1 cellular context compared by ENCODE assay signal in the genomic region with DNA sequence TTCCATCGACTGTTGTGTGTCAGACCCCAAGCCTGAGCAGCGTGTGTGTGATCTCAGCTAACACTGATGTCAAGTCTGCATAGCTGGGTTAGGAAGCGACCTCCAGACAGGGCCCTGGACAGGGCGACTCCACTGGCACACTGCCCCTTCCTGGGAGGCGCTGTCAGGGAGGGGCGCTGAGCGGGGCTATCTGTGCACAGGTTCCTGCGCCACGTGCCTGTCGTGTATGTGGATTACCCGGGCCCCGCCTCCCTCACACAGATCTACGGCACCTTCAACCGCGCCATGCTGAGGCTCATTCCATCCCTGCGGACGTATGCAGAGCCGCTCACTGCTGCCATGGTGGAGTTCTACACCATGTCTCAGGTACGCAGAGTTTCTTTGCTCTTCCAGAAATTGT.
TF ChIP-seq lines count a peak whose summit lies in the region.

No MANE protein-coding gene starts in this region.

TF ChIP-seq in WTC11, 78 proteins besides CTCF, POLR2A, EP300 and RAD21 (continued from another document):
- TF ChIP-seq, protein P1, sequence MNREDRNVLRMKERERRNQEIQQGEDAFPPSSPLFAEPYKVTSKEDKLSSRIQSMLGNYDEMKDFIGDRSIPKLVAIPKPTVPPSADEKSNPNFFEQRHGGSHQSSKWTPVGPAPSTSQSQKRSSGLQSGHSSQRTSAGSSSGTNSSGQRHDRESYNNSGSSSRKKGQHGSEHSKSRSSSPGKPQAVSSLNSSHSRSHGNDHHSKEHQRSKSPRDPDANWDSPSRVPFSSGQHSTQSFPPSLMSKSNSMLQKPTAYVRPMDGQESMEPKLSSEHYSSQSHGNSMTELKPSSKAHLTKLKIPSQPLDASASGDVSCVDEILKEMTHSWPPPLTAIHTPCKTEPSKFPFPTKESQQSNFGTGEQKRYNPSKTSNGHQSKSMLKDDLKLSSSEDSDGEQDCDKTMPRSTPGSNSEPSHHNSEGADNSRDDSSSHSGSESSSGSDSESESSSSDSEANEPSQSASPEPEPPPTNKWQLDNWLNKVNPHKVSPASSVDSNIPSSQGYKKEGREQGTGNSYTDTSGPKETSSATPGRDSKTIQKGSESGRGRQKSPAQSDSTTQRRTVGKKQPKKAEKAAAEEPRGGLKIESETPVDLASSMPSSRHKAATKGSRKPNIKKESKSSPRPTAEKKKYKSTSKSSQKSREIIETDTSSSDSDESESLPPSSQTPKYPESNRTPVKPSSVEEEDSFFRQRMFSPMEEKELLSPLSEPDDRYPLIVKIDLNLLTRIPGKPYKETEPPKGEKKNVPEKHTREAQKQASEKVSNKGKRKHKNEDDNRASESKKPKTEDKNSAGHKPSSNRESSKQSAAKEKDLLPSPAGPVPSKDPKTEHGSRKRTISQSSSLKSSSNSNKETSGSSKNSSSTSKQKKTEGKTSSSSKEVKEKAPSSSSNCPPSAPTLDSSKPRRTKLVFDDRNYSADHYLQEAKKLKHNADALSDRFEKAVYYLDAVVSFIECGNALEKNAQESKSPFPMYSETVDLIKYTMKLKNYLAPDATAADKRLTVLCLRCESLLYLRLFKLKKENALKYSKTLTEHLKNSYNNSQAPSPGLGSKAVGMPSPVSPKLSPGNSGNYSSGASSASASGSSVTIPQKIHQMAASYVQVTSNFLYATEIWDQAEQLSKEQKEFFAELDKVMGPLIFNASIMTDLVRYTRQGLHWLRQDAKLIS (CRISPR knock-in tag; IDR thresholded peaks at IDR 0.05; ENCODE audit: borderline replicate concordance): no peak
- TF ChIP-seq SMAD3 (CRISPR knock-in tag; IDR thresholded peaks at IDR 0.05; ENCODE audit: borderline replicate concordance): no peak
- TF ChIP-seq STAT6 (CRISPR knock-in tag; conservative IDR thresholded peaks at IDR 0.05; ENCODE audit: low read depth): no peak
- TF ChIP-seq AR (CRISPR knock-in tag; IDR thresholded peaks at IDR 0.05): no peak
- TF ChIP-seq, protein P2, sequence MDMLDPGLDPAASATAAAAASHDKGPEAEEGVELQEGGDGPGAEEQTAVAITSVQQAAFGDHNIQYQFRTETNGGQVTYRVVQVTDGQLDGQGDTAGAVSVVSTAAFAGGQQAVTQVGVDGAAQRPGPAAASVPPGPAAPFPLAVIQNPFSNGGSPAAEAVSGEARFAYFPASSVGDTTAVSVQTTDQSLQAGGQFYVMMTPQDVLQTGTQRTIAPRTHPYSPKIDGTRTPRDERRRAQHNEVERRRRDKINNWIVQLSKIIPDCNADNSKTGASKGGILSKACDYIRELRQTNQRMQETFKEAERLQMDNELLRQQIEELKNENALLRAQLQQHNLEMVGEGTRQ (CRISPR knock-in tag; IDR thresholded peaks at IDR 0.05): no peak
